Comparison of ENCODE assay signal across 18 cellular contexts in genomic region chr1:154429841-154430611, GRCh38. TPM values are rescaled to one million over a fixed set of nuclear protein-coding genes. Genes with fewer than 3 reads are reported as not detected.
DNase-seq lines count a peak whose midpoint lies in the region; ATAC-seq and TF ChIP-seq lines count a peak whose summit lies in the region.
"Had no signal": no experiment of that assay in that cellular context is flagged by ENCODE, and none has a peak within 500 bp of the region (broad histone marks: within the 10 kb centered on the region; RNA-seq: fewer than 3 reads in every experiment).

No MANE protein-coding gene starts in this region.

- no peaks in the 10 kb centered on the region for H3K36me3 ChIP-seq in mesendoderm (ENCODE audit: control insufficient read depth, insufficient read depth, low read length)
- peaks cover 0 to 23% (median 17%) of the 10 kb centered on the region in 4 donors for H3K36me3 ChIP-seq in stomach

- no peak overlapping the region for H3K27ac ChIP-seq in mesendoderm (ENCODE audit: low read depth, low read length)
- peak overlapping the region in 4 of 5 donors; percentile 9 to 97 (median 84) for H3K27ac ChIP-seq in stomach

- TF ChIP-seq EP300 in stomach (IDR thresholded peaks at IDR 0.05) = no peak

- no peak for TF ChIP-seq POLR2A in stomach (IDR thresholded peaks at IDR 0.05)

- no peaks in the 10 kb centered on the region for H3K9me3 ChIP-seq in stomach

- no peak overlapping the region for H2AK5ac ChIP-seq in mesendoderm (ENCODE audit: low read length)

- H4K8ac ChIP-seq in mesendoderm (ENCODE audit: low read depth, low read length) = no peak overlapping the region

- no peaks in the 10 kb centered on the region for H3K27me3 ChIP-seq in mesendoderm (ENCODE audit: insufficient read depth, low read length, poor library complexity)
- no peaks in the 10 kb centered on the region for H3K27me3 ChIP-seq in stomach

- H3K23ac ChIP-seq in mesendoderm (ENCODE audit: low read length) = no peak overlapping the region

- H2BK120ac ChIP-seq in mesendoderm (ENCODE audit: low read depth, low read length) = no peak overlapping the region

- H3K4me1 Mint-ChIP-seq in activated CD4-positive, alpha-beta T cell treated with anti-CD3 and anti-CD28 coated beads for 36 hours = peaks cover 68% of the 10 kb centered on the region
- H3K4me1 Mint-ChIP-seq in activated CD4-positive, alpha-beta T cell treated with anti-CD3 and anti-CD28 coated beads, Interleukin-2, amount 10 ng/mL, durations not matched to agents 7 days and 5 days = peaks cover 29% of the 10 kb centered on the region
- H3K4me1 Mint-ChIP-seq in brain = peaks cover 34% of the 10 kb centered on the region

- CTCF ChIA-PET in activated CD4-positive, alpha-beta T cell treated with anti-CD3 and anti-CD28 coated beads for 36 hours (lab: Charles Lee) = interaction anchor here (0.5 to 2.0 kb wide), 10 partner anchors 9 to 587 kb away, joined by 3 to 9 read pairs (median 4); no protein-coding TSS in a partner anchor
- CTCF ChIA-PET in activated CD4-positive, alpha-beta T cell treated with anti-CD3 and anti-CD28 coated beads, Interleukin-2, amount 10 ng/mL, durations not matched to agents 7 days and 5 days (lab: Charles Lee) = interaction anchor here (0.6 to 2.8 kb wide), 5 partner anchors 8 to 27 kb away, joined by 3 to 8 read pairs (median 4); no protein-coding TSS in a partner anchor

- peak overlapping the region; percentile 34 for H3K56ac ChIP-seq in mesendoderm (ENCODE audit: low read length)

- POLR2A ChIA-PET in activated CD4-positive, alpha-beta T cell treated with anti-CD3 and anti-CD28 coated beads for 36 hours (lab: Charles Lee) = interaction anchor here (0.6 kb wide), 1 partner anchor 624 kb away, joined by 3 read pairs; no protein-coding TSS in a partner anchor
- POLR2A ChIA-PET in activated CD4-positive, alpha-beta T cell treated with anti-CD3 and anti-CD28 coated beads, Interleukin-2, amount 10 ng/mL, durations not matched to agents 7 days and 5 days (lab: Charles Lee) = no interaction called here

- no peaks in the 10 kb centered on the region for H3K79me2 ChIP-seq in mesendoderm (ENCODE audit: control insufficient read depth, insufficient read depth, low read length)

- WGBS in mesendoderm (ENCODE audit: extremely low coverage, insufficient coverage, low lambda C conversion rate) = no CpG with 5 or more reads among the region's 17 CpGs
- WGBS in stomach, 5 donors = 69 to 78% (median 75%) methylated on average over 16 to 17 of the region's 17 CpGs

- peaks cover 9% of the 10 kb centered on the region for H3K4me1 ChIP-seq in mesendoderm (ENCODE audit: control insufficient read depth, low read depth, low read length)
- H3K4me1 ChIP-seq in stomach = peaks cover 76 to 97% (median 89%) of the 10 kb centered on the region in 4 donors

- H3K4me3 ChIP-seq in mesendoderm (ENCODE audit: low read length) (no peak overlapping the region), stomach (no peak overlapping the region)
- H3K4me3 ChIP-seq: coronary artery had no signal

- H3K4me2 ChIP-seq in mesendoderm (ENCODE audit: low read length) = no peak overlapping the region

- H4K5ac ChIP-seq in mesendoderm (ENCODE audit: low read length) = no peak overlapping the region

- H2BK5ac ChIP-seq in mesendoderm (ENCODE audit: low read length) = no peak overlapping the region

- H3K79me1 ChIP-seq in mesendoderm (ENCODE audit: low read length) = no peaks in the 10 kb centered on the region

- H2BK15ac ChIP-seq in mesendoderm (replicated peaks; ENCODE audit: low read depth) = no peak overlapping the region

- no peak for ATAC-seq in activated CD4-positive, alpha-beta T cell treated with anti-CD3 and anti-CD28 coated beads for 36 hours

- TF ChIP-seq CTCF in brain (conservative IDR thresholded peaks at IDR 0.05) (no peak), stomach (IDR thresholded peaks at IDR 0.05) (no peak)

- no peaks in the 10 kb centered on the region for H3K27me3 Mint-ChIP-seq in activated CD4-positive, alpha-beta T cell treated with anti-CD3 and anti-CD28 coated beads for 36 hours
- no peaks in the 10 kb centered on the region for H3K27me3 Mint-ChIP-seq in activated CD4-positive, alpha-beta T cell treated with anti-CD3 and anti-CD28 coated beads, Interleukin-2, amount 10 ng/mL, durations not matched to agents 7 days and 5 days
- H3K27me3 Mint-ChIP-seq in brain = no peaks in the 10 kb centered on the region
- H3K27me3 Mint-ChIP-seq: memory B cell had no signal

- no peak overlapping the region for H3K4ac ChIP-seq in mesendoderm (ENCODE audit: low read depth, low read length)

- H3K9me3 Mint-ChIP-seq in activated CD4-positive, alpha-beta T cell treated with anti-CD3 and anti-CD28 coated beads for 36 hours (ENCODE audit: low read depth) = no peaks in the 10 kb centered on the region
- no peaks in the 10 kb centered on the region for H3K9me3 Mint-ChIP-seq in activated CD4-positive, alpha-beta T cell treated with anti-CD3 and anti-CD28 coated beads, Interleukin-2, amount 10 ng/mL, durations not matched to agents 7 days and 5 days
- peaks cover 0 to 9% (median 0%) of the 10 kb centered on the region in 5 experiments for H3K9me3 Mint-ChIP-seq in brain
- H3K9me3 Mint-ChIP-seq: memory B cell had no signal

- intact Hi-C loops in activated CD4-positive, alpha-beta T cell treated with anti-CD3 and anti-CD28 coated beads for 36 hours (cut with DNase I, micrococcal nuclease) = loop anchor here in 1 of 2 experiments (10.0 kb wide), 1 partner anchor 245 kb away; no protein-coding TSS in a partner anchor
- intact Hi-C loops in stomach (cut with DNase I; ENCODE audit: low total_unique reads) = no loop called here

- no peak for DNase-seq in activated CD4-positive, alpha-beta T cell treated with anti-CD3 and anti-CD28 coated beads for 36 hours
- no peak for DNase-seq in activated CD4-positive, alpha-beta T cell treated with anti-CD3 and anti-CD28 coated beads, Interleukin-2, amount 10 ng/mL, durations not matched to agents 7 days and 5 days
- no peak for DNase-seq in mesendoderm
- no peak for DNase-seq in stomach
- no peak for DNase-seq in NCI-H69 (lab: John Stamatoyannopoulos, UW)
- DNase-seq in NCI-H510A (lab: John Stamatoyannopoulos, UW) = no peak
- no peak for DNase-seq in middle frontal gyrus (ENCODE audit: extremely low spot score, low spot score)
- DNase-seq: 8988T; activated CD4-positive, CD25-positive, alpha-beta regulatory T cell treated with anti-CD3 and anti-CD28 coated beads, Interleukin-2, amount 50 U/mL, for 72 hours; amniotic stem cell; COR-L47; GF-D8; MV-4-11; retina; stimulated activated CD4-positive, alpha-beta T cell treated with anti-CD3 and anti-CD28 coated beads, Interleukin-4, amount 100 ng/mL, for 1 hour had no signal

- no peak overlapping the region for H3K18ac ChIP-seq in mesendoderm (ENCODE audit: low read length)

- H3K36me3 Mint-ChIP-seq in activated CD4-positive, alpha-beta T cell treated with anti-CD3 and anti-CD28 coated beads for 36 hours (ENCODE audit: low read depth) = peaks cover 25% of the 10 kb centered on the region
- H3K36me3 Mint-ChIP-seq in activated CD4-positive, alpha-beta T cell treated with anti-CD3 and anti-CD28 coated beads, Interleukin-2, amount 10 ng/mL, durations not matched to agents 7 days and 5 days (ENCODE audit: low read depth) = peaks cover 5% of the 10 kb centered on the region
- H3K36me3 Mint-ChIP-seq in brain = no peaks in the 10 kb centered on the region

- no peak overlapping the region for H3K4me3 Mint-ChIP-seq in activated CD4-positive, alpha-beta T cell treated with anti-CD3 and anti-CD28 coated beads for 36 hours
- H3K4me3 Mint-ChIP-seq in activated CD4-positive, alpha-beta T cell treated with anti-CD3 and anti-CD28 coated beads, Interleukin-2, amount 10 ng/mL, durations not matched to agents 7 days and 5 days = no peak overlapping the region
- H3K4me3 Mint-ChIP-seq in brain = peak overlapping the region in 2 of 5 experiments; percentile 54 to 57
- H3K4me3 Mint-ChIP-seq: memory B cell had no signal

- H3K9ac ChIP-seq in mesendoderm (ENCODE audit: low read length) = no peak overlapping the region

- H3K27ac Mint-ChIP-seq in activated CD4-positive, alpha-beta T cell treated with anti-CD3 and anti-CD28 coated beads for 36 hours = peak overlapping the region; percentile 60
- no peak overlapping the region for H3K27ac Mint-ChIP-seq in activated CD4-positive, alpha-beta T cell treated with anti-CD3 and anti-CD28 coated beads, Interleukin-2, amount 10 ng/mL, durations not matched to agents 7 days and 5 days
- H3K27ac Mint-ChIP-seq in brain = peak overlapping the region in 4 of 5 experiments; percentile 49 to 85 (median 74)
- H3K27ac Mint-ChIP-seq: memory B cell had no signal

RNA-seq across cellular contexts. Expression of gene IL6R, which starts 24.9 kb away (rescaled TPM):
- total RNA-seq in activated CD4-positive, alpha-beta T cell treated with anti-CD3 and anti-CD28 coated beads for 36 hours = 10 to 100 TPM; 13.1 to 14.0 TPM
- total RNA-seq in activated CD4-positive, alpha-beta T cell treated with anti-CD3 and anti-CD28 coated beads, Interleukin-2, amount 10 ng/mL, durations not matched to agents 7 days and 5 days = 1 to 10 TPM; 9.1 to 9.3 TPM
- polyA plus RNA-seq in brain (ENCODE audit: insufficient read depth, low read depth, low replicate concordance) (1.4 TPM), stomach (1 to 10 TPM; 1.9 to 4.1 (median 4.0) TPM)
- polyA plus RNA-seq in mesendoderm (2013, experiment 1 of 2) = 2.4 TPM
- 3.6 TPM for polyA plus RNA-seq in mesendoderm (2013, experiment 2 of 2)
- total RNA-seq in stomach = 10 to 100 TPM; 12.7 to 73.9 (median 37.4) TPM
